ENCODE assay signal across 1 cellular context in the genomic region with DNA sequence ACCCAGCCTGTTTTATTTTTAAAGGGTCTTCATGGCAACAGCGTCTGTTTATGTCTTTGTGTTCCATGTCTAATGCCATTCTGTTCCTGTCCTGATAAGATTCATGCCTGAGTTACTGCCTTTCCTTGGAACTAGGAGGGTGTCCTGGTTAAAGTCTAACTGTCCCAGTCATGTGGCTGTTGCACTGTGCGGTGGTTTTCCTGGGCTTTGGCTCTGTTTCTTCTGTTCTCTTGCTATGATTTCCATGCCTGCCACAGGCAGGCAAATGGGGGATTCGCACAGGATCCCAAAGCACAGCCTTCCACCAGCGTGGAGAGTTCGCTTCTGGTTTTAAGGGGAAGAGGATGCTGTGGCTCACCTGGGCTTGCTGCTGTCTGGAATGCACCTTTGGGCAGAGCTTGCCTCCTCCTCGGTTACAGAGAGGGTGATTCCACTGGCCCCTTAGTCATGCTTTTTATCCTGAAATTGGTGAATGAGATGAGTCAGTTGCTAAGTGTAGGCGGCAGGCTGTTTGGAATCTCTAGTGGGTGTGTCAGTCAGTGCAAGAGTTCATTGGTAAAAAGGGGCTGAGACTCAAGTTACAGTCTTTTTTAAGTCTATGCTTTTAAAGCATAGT.
TF ChIP-seq lines count a peak whose summit lies in the region.

No MANE protein-coding gene starts in this region.

TF ChIP-seq in IMR-90, 13 proteins besides CTCF, POLR2A, EP300 and RAD21 (continued from another document):
- TF ChIP-seq, protein P1, sequence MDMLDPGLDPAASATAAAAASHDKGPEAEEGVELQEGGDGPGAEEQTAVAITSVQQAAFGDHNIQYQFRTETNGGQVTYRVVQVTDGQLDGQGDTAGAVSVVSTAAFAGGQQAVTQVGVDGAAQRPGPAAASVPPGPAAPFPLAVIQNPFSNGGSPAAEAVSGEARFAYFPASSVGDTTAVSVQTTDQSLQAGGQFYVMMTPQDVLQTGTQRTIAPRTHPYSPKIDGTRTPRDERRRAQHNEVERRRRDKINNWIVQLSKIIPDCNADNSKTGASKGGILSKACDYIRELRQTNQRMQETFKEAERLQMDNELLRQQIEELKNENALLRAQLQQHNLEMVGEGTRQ (IDR thresholded peaks at IDR 0.05; ENCODE audit: low read depth, low read length) = no peak
- TF ChIP-seq BHLHE40 (IDR thresholded peaks at IDR 0.05; ENCODE audit: low read depth, low read length) (no peak), MAZ (IDR thresholded peaks at IDR 0.05; ENCODE audit: borderline replicate concordance, low read depth, low read length) (no peak; the same call in 1 of the 2 replicates), NFE2L2 (IDR thresholded peaks at IDR 0.05; ENCODE audit: low read depth, low read length) (peak; percentile 60; the same call in 1 of the 2 replicates), CHD1 (IDR thresholded peaks at IDR 0.05; ENCODE audit: low read depth, low read length) (no peak), MXI1 (IDR thresholded peaks at IDR 0.05; ENCODE audit: borderline replicate concordance, low read depth, low read length) (0 out of 2 replicates have a peak, but pooled peaks have one; percentile 21), SMC3 (IDR thresholded peaks at IDR 0.05; ENCODE audit: low read depth, low read length) (no peak), RCOR1 (IDR thresholded peaks at IDR 0.05; ENCODE audit: insufficient replicate concordance, low read length) (no peak)
